7 cellular contexts compared by ENCODE assay signal in the genomic region with DNA sequence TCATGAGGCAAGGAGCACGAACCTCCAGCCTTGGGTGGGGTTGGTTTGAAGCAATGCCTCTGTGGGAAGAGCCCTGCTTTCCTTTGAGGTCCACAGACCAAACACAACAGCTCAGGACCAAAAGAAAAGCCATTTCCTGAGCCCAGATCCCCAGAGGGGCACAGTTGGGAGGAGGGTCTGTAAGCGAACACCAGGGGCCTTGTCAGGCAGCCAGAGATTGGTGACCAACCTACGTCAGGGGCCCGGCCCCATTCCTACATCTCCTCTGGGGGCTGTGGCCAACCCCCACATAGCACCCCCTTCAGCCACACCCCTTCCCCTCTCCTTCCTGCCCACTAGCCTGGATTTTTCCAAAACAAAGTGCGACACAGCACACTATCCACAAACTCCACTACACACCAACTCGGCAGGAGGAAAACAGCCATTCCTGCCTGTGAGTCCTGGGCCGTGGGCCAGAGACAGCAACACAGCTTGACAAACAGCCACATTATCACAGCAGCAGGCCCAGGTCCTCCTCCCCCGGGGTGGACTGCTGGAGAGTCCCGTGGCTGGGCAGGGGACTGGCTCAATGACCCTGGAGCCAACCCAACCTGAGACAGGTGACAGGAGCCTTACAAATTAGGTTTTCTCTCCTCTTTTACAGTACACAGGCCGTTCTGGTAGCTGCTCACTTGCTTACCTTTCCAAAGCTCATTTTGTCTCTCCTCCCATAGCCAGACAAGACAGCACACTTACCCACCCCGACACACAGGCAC.
DNase-seq lines count a peak whose midpoint lies in the region; ATAC-seq and TF ChIP-seq lines count a peak whose summit lies in the region.

No MANE protein-coding gene starts in this region.

- 14 to 27% (median 19%) methylated on average over 5 to 11 of the region's 11 CpGs for WGBS in adrenal gland, 4 donors
- WGBS in urinary bladder, result 18% methylated on average over 11 of the region's 11 CpGs

- H3K4me1 Mint-ChIP-seq in neural progenitor cell, result peaks cover 7% of the 10 kb centered on the region

- TF ChIP-seq CTCF in adrenal gland (IDR thresholded peaks at IDR 0.05) (no peak), neural progenitor cell (IDR thresholded peaks at IDR 0.05) (no peak)

- H3K4me2 ChIP-seq in neural progenitor cell, result no peak overlapping the region

- no peaks in the 10 kb centered on the region for H3K9me3 ChIP-seq in adrenal gland (replicated peaks in 1 of 3)
- H3K9me3 ChIP-seq in neural progenitor cell (ENCODE audit: low read depth), result no peaks in the 10 kb centered on the region

- H3K27ac ChIP-seq in adrenal gland (peak overlapping the region; percentile 88 to 98 (median 95)), neural progenitor cell (no peak overlapping the region), urinary bladder (ENCODE audit: low read depth) (peak overlapping the region; percentile 78)

- no peaks in the 10 kb centered on the region for H3K9me3 Mint-ChIP-seq in neural progenitor cell

- intact Hi-C loops in adrenal gland (cut with DNase I), result no loop called here

- no peaks in the 10 kb centered on the region for H3K36me3 Mint-ChIP-seq in neural progenitor cell

- H3K4me3 ChIP-seq in adrenal gland, result peak overlapping the region in 1 of 4 donors; percentile 8
- no peak overlapping the region for H3K4me3 ChIP-seq in neural progenitor cell
- no peak overlapping the region for H3K4me3 ChIP-seq in urinary bladder (ENCODE audit: low read depth, low read length)

- H3K79me2 ChIP-seq in neural progenitor cell (ENCODE audit: low read depth), result no peaks in the 10 kb centered on the region

- H4K20me1 ChIP-seq in neural progenitor cell (ENCODE audit: low read depth), result no peaks in the 10 kb centered on the region

- H3K9ac ChIP-seq in neural progenitor cell, result no peak overlapping the region

- H3K36me3 ChIP-seq in adrenal gland (replicated peaks in 1 of 2) (peaks cover 0 to 41% of the 10 kb centered on the region in 2 donors), neural progenitor cell (no peaks in the 10 kb centered on the region), urinary bladder (ENCODE audit: insufficient read depth) (no peaks in the 10 kb centered on the region)

- H3K27me3 ChIP-seq in adrenal gland (no peaks in the 10 kb centered on the region), neural progenitor cell (no peaks in the 10 kb centered on the region)

- no peak overlapping the region for H2AFZ ChIP-seq in neural progenitor cell (replicated peaks)

- H3K4me3 Mint-ChIP-seq in neural progenitor cell, result no peak overlapping the region

- no peaks in the 10 kb centered on the region for H3F3A ChIP-seq in neural progenitor cell (ENCODE audit: low read depth)

- peak; percentile 81 to 96 (median 91) for DNase-seq in adrenal gland
- DNase-seq in globus pallidus (ENCODE audit: low spot score), result peak; percentile 71
- no peak for DNase-seq in neural progenitor cell (ENCODE audit: low spot score)
- DNase-seq in NCI-H146 treated with DMSO at 0.1 percent for 48 hours (lab: John Stamatoyannopoulos, UW; ENCODE audit: unreplicated experiment), result no peak

- peaks cover 4% of the 10 kb centered on the region for H3K27me3 Mint-ChIP-seq in neural progenitor cell (ENCODE audit: insufficient read depth, low read depth)

- H3K27ac Mint-ChIP-seq in neural progenitor cell, result peak overlapping the region; percentile 0

- TF ChIP-seq POLR2A in adrenal gland (IDR thresholded peaks at IDR 0.05), result peak in 1 of 2 donors; percentile 47

- ATAC-seq in GM21423 (IDR thresholded peaks at IDR 0.05; ENCODE audit: unreplicated experiment) (no peak), HG02678 (IDR thresholded peaks at IDR 0.05; ENCODE audit: unreplicated experiment) (no peak)

- H3K4me1 ChIP-seq in adrenal gland (replicated peaks in 1 of 2), result peaks cover 71 to 93% of the 10 kb centered on the region in 2 donors
- peaks cover 6% of the 10 kb centered on the region for H3K4me1 ChIP-seq in neural progenitor cell
- no peaks in the 10 kb centered on the region for H3K4me1 ChIP-seq in urinary bladder (ENCODE audit: insufficient read depth)

Comparison
In these comparisons a context has a peak if more than half of its experiments do, and no peak if none do; other contexts are left out.
1. DNase-seq: peak in adrenal gland (7 of 7) and globus pallidus (single experiment); none in neural progenitor cell (single experiment) and NCI-H146 treated with DMSO at 0.1 percent for 48 hours (single experiment).